Comparison of ENCODE assay signal across 11 cellular contexts in the genomic region with DNA sequence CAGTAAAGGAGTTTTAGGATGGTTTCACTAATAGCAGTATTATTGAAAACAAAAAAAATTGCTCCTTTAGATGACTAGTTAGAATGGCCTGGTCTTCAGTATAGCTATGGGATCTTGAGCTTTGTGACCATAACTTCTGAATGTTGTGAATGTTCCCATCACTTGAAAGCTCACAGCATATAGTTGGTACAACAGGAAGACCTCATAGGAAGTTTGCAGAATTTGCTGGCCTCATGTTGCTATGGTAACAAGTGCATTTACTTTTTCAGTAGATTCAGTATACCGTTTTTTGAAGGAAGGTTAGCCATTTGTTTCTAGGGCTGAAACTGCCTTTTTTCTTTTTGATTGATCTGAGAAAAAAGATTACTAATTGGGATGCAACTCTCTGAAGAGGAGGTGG. TPM values are rescaled to one million over a fixed set of nuclear protein-coding genes. Genes with fewer than 3 reads are reported as not detected.
DNase-seq lines count a peak whose midpoint lies in the region; ATAC-seq and TF ChIP-seq lines count a peak whose summit lies in the region.
"Had no signal": no experiment of that assay in that cellular context is flagged by ENCODE, and none has a peak within 500 bp of the region (broad histone marks: within the 10 kb centered on the region; RNA-seq: fewer than 3 reads in every experiment).

No MANE protein-coding gene starts in this region.

- peak; percentile 60 for ATAC-seq in HG03520 (IDR thresholded peaks at IDR 0.05; ENCODE audit: unreplicated experiment)

- POLR2A ChIA-PET in A673 (lab: Charles Lee; ENCODE audit: low non-redundant PET) = no interaction called here

- no peak overlapping the region for H3K27ac ChIP-seq in A673 (ENCODE audit: low read depth, low read length, poor library complexity, severe bottlenecking)
- H3K27ac ChIP-seq: RWPE1, tibial artery had no signal

- H3K4me3 ChIP-seq in A673 (ENCODE audit: low read depth, low read length, poor library complexity, severe bottlenecking) = no peak overlapping the region
- H3K4me3 ChIP-seq: tibial artery had no signal

- DNase-seq in A673 (ENCODE audit: low spot score) = peak; percentile 63
- DNase-seq in ELR (ENCODE audit: low read depth) = peak; percentile 10
- peak; percentile 74 for DNase-seq in dermis blood vessel endothelial cell
- no peak for DNase-seq in midbrain (lab: John Stamatoyannopoulos, UW)
- no peak for DNase-seq in NCI-H82 (lab: John Stamatoyannopoulos, UW)
- no peak for DNase-seq in COLO829 (ENCODE audit: low spot score)
- DNase-seq in stimulated activated CD4-positive, alpha-beta T cell treated with anti-CD3 and anti-CD28 coated beads, Interleukin-4, amount 100 ng/mL, for 1 hour = no peak
- DNase-seq: effector CD8-positive, alpha-beta T cell; tibial artery had no signal

- TF ChIP-seq CTCF in A673 (conservative IDR thresholded peaks at IDR 0.05; ENCODE audit: low read depth, low read length) = no peak

- intact Hi-C loops in A673 (cut with micrococcal nuclease; ENCODE audit: unreplicated experiment) = no loop called here

- peaks cover 23% of the 10 kb centered on the region for H3K4me1 ChIP-seq in A673 (ENCODE audit: insufficient read depth, low read length, poor library complexity, severe bottlenecking)

- CTCF ChIA-PET in A673 (lab: Charles Lee) = no interaction called here

- H3K36me3 ChIP-seq in A673 (ENCODE audit: insufficient read depth, low read length, poor library complexity, severe bottlenecking) = peaks cover 10% of the 10 kb centered on the region
- H3K36me3 ChIP-seq: tibial artery had no signal

- H3K9me3 ChIP-seq in A673 (ENCODE audit: low read depth, low read length, poor library complexity, severe bottlenecking) = no peaks in the 10 kb centered on the region
- H3K9me3 ChIP-seq: tibial artery had no signal

- H3K27me3 ChIP-seq in A673 (replicated peaks; ENCODE audit: insufficient read depth, low read depth, low read length, poor library complexity) = no peaks in the 10 kb centered on the region
- H3K27me3 ChIP-seq: tibial artery had no signal

- BruUV-seq in A673 (replicated peaks; lab: Mats Ljungman, UMichigan) = no TSS peak

RNA-seq across cellular contexts. Expression of a gene that starts 8.3 kb away (rescaled TPM):
- total RNA-seq in A673 (2021) (52.0 and 52.7 TPM in 2 replicates), dermis blood vessel endothelial cell (53.4 and 67.9 TPM in 2 replicates)

Comparison
In these comparisons a context has a peak if more than half of its experiments do, and no peak if none do; other contexts are left out.
1. DNase-seq: peak in A673 (single experiment), ELR (single experiment) and dermis blood vessel endothelial cell (single experiment); none in midbrain (single experiment), NCI-H82 (single experiment), COLO829 (single experiment) and stimulated activated CD4-positive, alpha-beta T cell treated with anti-CD3 and anti-CD28 coated beads, Interleukin-4, amount 100 ng/mL, for 1 hour (single experiment).